13 cellular contexts compared by ENCODE assay signal in genomic region chr1:66943361-66943969, GRCh38. TPM values are rescaled to one million over a fixed set of nuclear protein-coding genes. Genes with fewer than 3 reads are reported as not detected.
DNase-seq lines count a peak whose midpoint lies in the region; ATAC-seq and TF ChIP-seq lines count a peak whose summit lies in the region.
"Had no signal": no experiment of that assay in that cellular context is flagged by ENCODE, and none has a peak within 500 bp of the region (broad histone marks: within the 10 kb centered on the region; RNA-seq: fewer than 3 reads in every experiment).

No MANE protein-coding gene starts in this region.

- H3K27ac Mint-ChIP-seq in CD8-positive, alpha-beta memory T cell: peak overlapping the region in 7 of 8 donors; percentile 9 to 93 (median 77)
- peak overlapping the region; percentile 41 to 94 (median 70) for H3K27ac Mint-ChIP-seq in brain
- H3K27ac Mint-ChIP-seq in nephron progenitor cell: peak overlapping the region; percentile 60

- H3K27me3 ChIP-seq in CD8-positive, alpha-beta memory T cell (ENCODE audit: insufficient read depth, low read length, poor library complexity, severe bottlenecking): no peaks in the 10 kb centered on the region
- H3K27me3 ChIP-seq in PC-3 (ENCODE audit: low read length): no peaks in the 10 kb centered on the region
- H3K27me3 ChIP-seq: tibial nerve had no signal

- H4K20me1 ChIP-seq in PC-3 (ENCODE audit: low read length): peaks cover 17% of the 10 kb centered on the region; the same call in 1 of the 2 replicates

- POLR2A ChIA-PET in CD8-positive, alpha-beta memory T cell (lab: Charles Lee): no interaction called here
- POLR2A ChIA-PET in HEK293 (lab: Yijun Ruan, JAX) (interaction anchor here (3.4 kb wide), 1 partner anchor 13 kb away, joined by 11 read pairs; no protein-coding TSS in a partner anchor), PC-3 (lab: Charles Lee; ENCODE audit: unreplicated experiment) (no interaction called here)

- H3K36me3 ChIP-seq in CD8-positive, alpha-beta memory T cell (ENCODE audit: insufficient read depth, low read length): peaks cover 24% of the 10 kb centered on the region
- H3K36me3 ChIP-seq in HEK293 (ENCODE audit: control insufficient read depth in 2 of 2, insufficient read depth in 1 of 2, low read length in 2 of 2): peaks cover 10 to 42% of the 10 kb centered on the region in 2 experiments; a peak in 2 of 3 replicates
- peaks cover 31% of the 10 kb centered on the region for H3K36me3 ChIP-seq in PC-3 (ENCODE audit: low read depth, low read length)

- no peak for ATAC-seq in HG03139 (IDR thresholded peaks at IDR 0.05; ENCODE audit: unreplicated experiment)
- no peak for ATAC-seq in PC-3
- ATAC-seq: activated T-cell treated with anti-CD3 and anti-CD28 coated beads, Interleukin-2, amount 50 U/mL, for 4 hours had no signal

- H3K9me2 ChIP-seq in PC-3 (replicated peaks; ENCODE audit: low read length): no peaks in the 10 kb centered on the region

- H3K27ac ChIP-seq in CD8-positive, alpha-beta memory T cell (ENCODE audit: low read depth, low read length): no peak overlapping the region
- H3K27ac ChIP-seq in HEK293 (ENCODE audit: extremely low read depth, low read depth, low read length) (no peak overlapping the region), PC-3 (ENCODE audit: low read length) (no peak overlapping the region)

- H3K9me3 ChIP-seq in CD8-positive, alpha-beta memory T cell (ENCODE audit: low read length): no peaks in the 10 kb centered on the region
- no peaks in the 10 kb centered on the region for H3K9me3 ChIP-seq in HEK293 (ENCODE audit: control insufficient read depth, insufficient read depth, low read depth, low read length)
- H3K9me3 ChIP-seq in PC-3 (ENCODE audit: low read length): no peaks in the 10 kb centered on the region
- H3K9me3 ChIP-seq: tibial nerve had no signal

- H3K27me3 Mint-ChIP-seq in CD8-positive, alpha-beta memory T cell: no peaks in the 10 kb centered on the region
- H3K27me3 Mint-ChIP-seq in brain (no peaks in the 10 kb centered on the region), nephron progenitor cell (ENCODE audit: low read depth, poor library complexity) (no peaks in the 10 kb centered on the region)

- intact Hi-C loops in PC-3 (cut with micrococcal nuclease): no loop called here

- H3K36me3 Mint-ChIP-seq in CD8-positive, alpha-beta memory T cell: peaks cover 3 to 64% (median 18%) of the 10 kb centered on the region in 3 donors
- H3K36me3 Mint-ChIP-seq in brain (peaks cover 42% of the 10 kb centered on the region), nephron progenitor cell (ENCODE audit: low read depth) (peaks cover 26% of the 10 kb centered on the region)

- no peak overlapping the region for H3K4me2 ChIP-seq in PC-3 (ENCODE audit: low read length)

- peaks cover 55% of the 10 kb centered on the region for H3K4me1 ChIP-seq in CD8-positive, alpha-beta memory T cell (ENCODE audit: insufficient read depth, low read length)
- H3K4me1 ChIP-seq in HEK293 (ENCODE audit: control insufficient read depth, insufficient read depth, low read length) (0 out of 2 replicates have a peak, but pooled peaks cover 2% of the 10 kb centered on the region), PC-3 (ENCODE audit: insufficient read depth, low read length) (peaks cover 24% of the 10 kb centered on the region)

- DNase-seq in CD8-positive, alpha-beta memory T cell: no peak
- no peak for DNase-seq in nephron progenitor cell
- no peak for DNase-seq in NCI-H526 treated with DMSO at 0.1 percent for 48 hours (lab: John Stamatoyannopoulos, UW)
- no peak for DNase-seq in NOMO-1 (lab: John Stamatoyannopoulos, UW; ENCODE audit: unreplicated experiment in 2 of 2)
- no peak for DNase-seq in PC-3
- DNase-seq: activated T-cell treated with anti-CD3 and anti-CD28 coated beads, Interleukin-2, amount 50 U/mL, for 4 hours; foreskin melanocyte; kidney; NCI-H446 treated with DMSO at 0.1 percent for 48 hours had no signal

- peak overlapping the region in 2 of 7 donors; percentile 42 to 75 for H3K4me3 Mint-ChIP-seq in CD8-positive, alpha-beta memory T cell
- H3K4me3 Mint-ChIP-seq in brain: no peak overlapping the region
- H3K4me3 Mint-ChIP-seq in nephron progenitor cell: no peak overlapping the region
- H3K4me3 Mint-ChIP-seq: activated T-cell treated with anti-CD3 and anti-CD28 coated beads, Interleukin-2, amount 50 U/mL, for 4 hours had no signal

- TF ChIP-seq CTCF in HEK293 (tag by site-specific recombination; IDR thresholded peaks at IDR 0.05) (no peak), brain (conservative IDR thresholded peaks at IDR 0.05) (no peak), nephron progenitor cell (IDR thresholded peaks at IDR 0.05) (no peak), PC-3 (conservative IDR thresholded peaks at IDR 0.05; ENCODE audit: low read depth, low read length) (no peak)

- no TSS peak for BruUV-seq in PC-3 (replicated peaks; lab: Mats Ljungman, UMichigan)

- no peaks in the 10 kb centered on the region for H3K9me3 Mint-ChIP-seq in CD8-positive, alpha-beta memory T cell
- H3K9me3 Mint-ChIP-seq in brain (no peaks in the 10 kb centered on the region), nephron progenitor cell (no peaks in the 10 kb centered on the region)
- H3K9me3 Mint-ChIP-seq: activated T-cell treated with anti-CD3 and anti-CD28 coated beads, Interleukin-2, amount 50 U/mL, for 4 hours had no signal

- no peak overlapping the region for H2AFZ ChIP-seq in PC-3 (ENCODE audit: low read length)

- peaks cover 57% of the 10 kb centered on the region for H3K79me2 ChIP-seq in PC-3 (ENCODE audit: low read length)

- no peak overlapping the region for H3K4me3 ChIP-seq in CD8-positive, alpha-beta memory T cell (ENCODE audit: low read length)
- H3K4me3 ChIP-seq in HEK293 (ENCODE audit: low read depth, low read length) (no peak overlapping the region), PC-3 (ENCODE audit: low read length) (no peak overlapping the region)
- H3K4me3 ChIP-seq: tibial nerve had no signal

- H3K4me1 Mint-ChIP-seq in CD8-positive, alpha-beta memory T cell: peaks cover 71 to 89% (median 83%) of the 10 kb centered on the region in 3 donors
- H3K4me1 Mint-ChIP-seq in brain (peaks cover 39% of the 10 kb centered on the region), nephron progenitor cell (no peaks in the 10 kb centered on the region)

- CTCF ChIA-PET in CD8-positive, alpha-beta memory T cell (lab: Charles Lee): no interaction called here
- CTCF ChIA-PET in HEK293 (lab: Yijun Ruan, JAX): no interaction called here
- CTCF ChIA-PET in PC-3 (lab: Charles Lee): no interaction called here

- H3F3A ChIP-seq in PC-3 (ENCODE audit: low read length, unreplicated experiment): peaks cover 4% of the 10 kb centered on the region

- H3K9ac ChIP-seq in PC-3 (ENCODE audit: low read length): no peak overlapping the region

TF ChIP-seq in HEK293, 187 proteins besides CTCF, POLR2A, EP300 and RAD21:
- TF ChIP-seq ZNF658 (tag by site-specific recombination; IDR thresholded peaks at IDR 0.05): no peak
- peak; percentile 98 for TF ChIP-seq PRDM1 (tag by site-specific recombination; IDR thresholded peaks at IDR 0.05)
- peak; percentile 51 for TF ChIP-seq ZNF366 (tag by site-specific recombination; conservative IDR thresholded peaks at IDR 0.05)
- no peak for TF ChIP-seq ZNF626 (tag by site-specific recombination; IDR thresholded peaks at IDR 0.05)

RNA-seq across cellular contexts. Expression of gene MIER1, which starts 18.7 kb away (rescaled TPM):
- 10 to 100 TPM; 53.1 to 55.3 TPM for total RNA-seq in CD8-positive, alpha-beta memory T cell
- 38.6 TPM for polyA plus RNA-seq in CD8-positive, alpha-beta memory T cell
- 4.9 TPM for polyA plus RNA-seq in brain (ENCODE audit: insufficient read depth, low read depth, low replicate concordance)
- total RNA-seq in PC-3 (2014; rRNA removed): 11.5 and 11.8 TPM in 2 replicates

RNA-seq across cellular contexts. Expression of gene DNAI4, which starts 18.8 kb away (rescaled TPM):
- total RNA-seq in CD8-positive, alpha-beta memory T cell: 1 to 10 TPM in 1 of 2 experiments, under 1 TPM in 1; 0.86 to 1.8 TPM
- polyA plus RNA-seq in CD8-positive, alpha-beta memory T cell: 0.77 TPM
- 2.1 TPM for polyA plus RNA-seq in brain (ENCODE audit: insufficient read depth, low read depth, low replicate concordance)
- 0.46 and 1.6 TPM in 2 replicates for total RNA-seq in PC-3 (2014; rRNA removed)
